In genomic region chr6:69867075-69867911, GRCh38 we compare ENCODE assay signal across 8 cellular contexts. TPM values are rescaled to one million over a fixed set of nuclear protein-coding genes. Genes with fewer than 3 reads are reported as not detected.
DNase-seq lines count a peak whose midpoint lies in the region; ATAC-seq and TF ChIP-seq lines count a peak whose summit lies in the region.

No MANE protein-coding gene starts in this region.

- peak; percentile 33 for DNase-seq in Ammon's horn (ENCODE audit: low spot score)
- peak; percentile 20 to 35 for DNase-seq in activated T-helper 1 cell treated with anti-CD3 and anti-CD28 coated beads, Interleukin-2, amount 50 U/mL, for 16 hours (ENCODE audit: low read depth in 1 of 2, low spot score in 1 of 2)
- peak; percentile 78 for DNase-seq in osteoblast (ENCODE audit: insufficient read length, low spot score, missing footprints)
- DNase-seq in tibial nerve (ENCODE audit: low spot score in 2 of 2), result no peak

- H4K20me1 ChIP-seq in OCI-LY3 (ENCODE audit: insufficient read depth, low read length), result no peaks in the 10 kb centered on the region
- no peaks in the 10 kb centered on the region for H4K20me1 ChIP-seq in osteoblast (ENCODE audit: insufficient read depth, low read length)

- no peaks in the 10 kb centered on the region for H3K27me3 ChIP-seq in OCI-LY3 (ENCODE audit: low read depth, low read length)
- no peaks in the 10 kb centered on the region for H3K27me3 ChIP-seq in gastroesophageal sphincter
- peaks cover 38% of the 10 kb centered on the region for H3K27me3 ChIP-seq in osteoblast (ENCODE audit: insufficient read depth, low read length)
- H3K27me3 ChIP-seq in tibial nerve, result no peaks in the 10 kb centered on the region

- H3K36me3 ChIP-seq in OCI-LY3 (replicated peaks; ENCODE audit: low read depth, low read length) (no peaks in the 10 kb centered on the region), gastroesophageal sphincter (no peaks in the 10 kb centered on the region), osteoblast (ENCODE audit: insufficient read depth, low read length) (no peaks in the 10 kb centered on the region), tibial nerve (no peaks in the 10 kb centered on the region)

- peak; percentile 65 for TF ChIP-seq POLR2A in GM18951 (IDR thresholded peaks at IDR 0.05; ENCODE audit: extremely low read depth, insufficient read depth, insufficient read length)
- no peak for TF ChIP-seq POLR2A in gastroesophageal sphincter (IDR thresholded peaks at IDR 0.05)
- no peak for TF ChIP-seq POLR2A in tibial nerve (IDR thresholded peaks at IDR 0.05)

- peak; percentile 44 for TF ChIP-seq CTCF in OCI-LY3 (IDR thresholded peaks at IDR 0.05; ENCODE audit: low read depth, low read length)
- TF ChIP-seq CTCF in gastroesophageal sphincter (IDR thresholded peaks at IDR 0.05), result peak in 3 of 4 experiments; percentile 38 to 47 (median 46)
- no peak for TF ChIP-seq CTCF in osteoblast (IDR thresholded peaks at IDR 0.05; ENCODE audit: extremely low read depth, low read depth, low read length)
- peak in 4 of 5 experiments; percentile 23 to 42 (median 30) for TF ChIP-seq CTCF in tibial nerve (IDR thresholded peaks at IDR 0.05)

- H3K4me1 ChIP-seq in OCI-LY3 (ENCODE audit: low read length) (peaks cover 17% of the 10 kb centered on the region), gastroesophageal sphincter (peaks cover 0 to 23% (median 0%) of the 10 kb centered on the region in 3 donors), osteoblast (ENCODE audit: insufficient read depth, low read length) (peaks cover 8% of the 10 kb centered on the region), tibial nerve (peaks cover 0 to 26% (median 2%) of the 10 kb centered on the region in 4 donors)

- ATAC-seq in HG03175 (IDR thresholded peaks at IDR 0.05; ENCODE audit: unreplicated experiment) (peak; percentile 62), gastroesophageal sphincter (peak; percentile 89)

- H3K9ac ChIP-seq in OCI-LY3 (ENCODE audit: low read length), result peak overlapping the region; percentile 76

- H3K9me3 ChIP-seq in OCI-LY3 (ENCODE audit: insufficient read depth, low read length), result no peaks in the 10 kb centered on the region
- H3K9me3 ChIP-seq in gastroesophageal sphincter, result no peaks in the 10 kb centered on the region
- no peaks in the 10 kb centered on the region for H3K9me3 ChIP-seq in osteoblast (ENCODE audit: low read depth, low read length)
- no peaks in the 10 kb centered on the region for H3K9me3 ChIP-seq in tibial nerve

- H2AFZ ChIP-seq in OCI-LY3 (ENCODE audit: low read depth, low read length) (peak overlapping the region; percentile 76), osteoblast (ENCODE audit: low read length) (peak overlapping the region; percentile 85)

- TF ChIP-seq EP300 in gastroesophageal sphincter (IDR thresholded peaks at IDR 0.05), result no peak
- no peak for TF ChIP-seq EP300 in tibial nerve (IDR thresholded peaks at IDR 0.05)

- H3K27ac ChIP-seq in OCI-LY3 (ENCODE audit: low read length), result peak overlapping the region; percentile 41
- peak overlapping the region in 3 of 4 donors; percentile 43 to 77 (median 66) for H3K27ac ChIP-seq in gastroesophageal sphincter
- H3K27ac ChIP-seq in osteoblast (ENCODE audit: low read depth, low read length), result no peak overlapping the region
- H3K27ac ChIP-seq in tibial nerve, result peak overlapping the region; percentile 37 to 74 (median 52)

- WGBS in gastroesophageal sphincter (ENCODE audit: low coverage in 1 of 2), 2 donors, result 1 to 2% methylated on average over 5 to 20 of the region's 82 CpGs
- WGBS in tibial nerve, 2 donors, result 1% methylated on average over 52 to 64 of the region's 82 CpGs

- H3K79me2 ChIP-seq in OCI-LY3 (ENCODE audit: low read length) (no peaks in the 10 kb centered on the region), osteoblast (ENCODE audit: insufficient read depth, low read length) (no peaks in the 10 kb centered on the region)

- H3K4me3 ChIP-seq in OCI-LY3 (ENCODE audit: low read length) (peak overlapping the region; percentile 76), gastroesophageal sphincter (peak overlapping the region; percentile 70 to 81), osteoblast (ENCODE audit: insufficient read depth, low read length) (peak overlapping the region; percentile 68), tibial nerve (peak overlapping the region; percentile 59 to 72 (median 60))

- in situ Hi-C loops in GM18951 (cut with MboI; ENCODE audit: low sequenced_read_pairs, unreplicated experiment), result no loop called here

- peak overlapping the region; percentile 72 for H3K4me2 ChIP-seq in OCI-LY3 (ENCODE audit: low read length)
- H3K4me2 ChIP-seq in osteoblast (ENCODE audit: insufficient read depth, low read length), result peak overlapping the region; percentile 83

RNA-seq across cellular contexts. Expression of gene COL19A1, which starts 0.9 kb away (rescaled TPM):
- total RNA-seq in gastroesophageal sphincter (10 to 100 TPM in 1 of 4 donors, 1 to 10 TPM in 3; 3.7 to 15.6 (median 6.5) TPM), osteoblast (under 0.01 TPM in 1 of 2 replicates, not detected in the other), tibial nerve (under 1 TPM in 2 of 4 donors, not detected in 2; under 0.01 to 0.42 TPM)

Comparison
In these comparisons a context has a peak if more than half of its experiments do, and no peak if none do; other contexts are left out.
1. DNase-seq: peak in Ammon's horn (single experiment), activated T-helper 1 cell treated with anti-CD3 and anti-CD28 coated beads, Interleukin-2, amount 50 U/mL, for 16 hours (2 of 2) and osteoblast (single experiment); none in tibial nerve (0 of 2).
2. Peak in every context shown above with its lines, with median percentiles within 50 percentile points of each other: H3K4me3 ChIP-seq.